ENCODE assay signal across 26 cellular contexts in the genomic region with DNA sequence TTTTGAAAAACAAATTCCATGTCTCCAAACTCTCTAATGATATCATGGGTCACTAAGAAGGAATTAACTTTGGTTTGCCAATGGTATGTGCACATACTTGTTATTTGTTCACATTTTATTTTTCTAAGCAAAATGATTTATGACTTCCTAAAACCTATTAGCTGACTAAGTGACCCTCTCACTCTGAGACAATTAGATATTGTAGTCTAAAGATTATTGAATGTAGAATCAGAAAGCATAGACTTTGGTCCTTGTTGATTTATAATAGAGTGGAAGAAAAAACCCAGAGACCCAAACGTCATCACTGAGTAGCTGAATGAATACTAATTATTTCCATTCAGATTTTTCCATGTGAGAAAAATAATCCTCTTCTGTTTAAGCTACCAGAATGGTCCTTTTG.
DNase-seq lines count a peak whose midpoint lies in the region; ATAC-seq, FAIRE-seq and TF ChIP-seq lines count a peak whose summit lies in the region.
"Had no signal": no experiment of that assay in that cellular context is flagged by ENCODE, and none has a peak within 500 bp of the region (broad histone marks: within the 10 kb centered on the region; RNA-seq: fewer than 3 reads in every experiment).

No MANE protein-coding gene starts in this region.

- H4K8ac ChIP-seq in IMR-90 (ENCODE audit: low read depth in 2 of 2, low read length in 2 of 2), result no peak overlapping the region

- no peak overlapping the region for H2AFZ ChIP-seq in IMR-90 (replicated peaks; ENCODE audit: low read length, poor library complexity)
- no peak overlapping the region for H2AFZ ChIP-seq in astrocyte (ENCODE audit: low read depth, low read length)

- H4K20me1 ChIP-seq in IMR-90 (ENCODE audit: insufficient read depth, low read length), result no peaks in the 10 kb centered on the region
- no peaks in the 10 kb centered on the region for H4K20me1 ChIP-seq in astrocyte (ENCODE audit: insufficient read depth, low read length)

- H3K14ac ChIP-seq in IMR-90 (replicated peaks; ENCODE audit: low read depth, low read length), result no peak overlapping the region

- H3K4me1 Mint-ChIP-seq in astrocyte (ENCODE audit: low read depth, unreplicated experiment) (no peaks in the 10 kb centered on the region), Caco-2 (ENCODE audit: low read depth, unreplicated experiment) (no peaks in the 10 kb centered on the region), CD14-positive monocyte (no peaks in the 10 kb centered on the region)
- H3K4me1 Mint-ChIP-seq in activated CD4-positive, alpha-beta memory T cell treated with anti-CD3 and anti-CD28 coated beads, Interleukin-2, amount 10 ng/mL, durations not matched to agents 7 days and 5 days, result no peaks in the 10 kb centered on the region
- H3K4me1 Mint-ChIP-seq: activated CD4-positive, alpha-beta T cell treated with anti-CD3 and anti-CD28 coated beads for 36 hours; activated CD8-positive, alpha-beta memory T cell treated with anti-CD3 and anti-CD28 coated beads, Interleukin-2, amount 10 ng/mL, durations not matched to agents 7 days and 5 days; H9; naive thymus-derived CD4-positive, alpha-beta T cell had no signal

- BruUV-seq in IMR-90 (replicated peaks; lab: Mats Ljungman, UMichigan) (no TSS peak), Caco-2 (replicated peaks; lab: Mats Ljungman, UMichigan) (no TSS peak)

- H3K27me3 Mint-ChIP-seq in astrocyte (ENCODE audit: low read depth, unreplicated experiment), result no peaks in the 10 kb centered on the region
- H3K27me3 Mint-ChIP-seq in Caco-2 (ENCODE audit: insufficient read depth, unreplicated experiment), result peaks cover 3% of the 10 kb centered on the region
- H3K27me3 Mint-ChIP-seq in CD14-positive monocyte (ENCODE audit: low read depth in 3 of 3), result no peaks in the 10 kb centered on the region
- no peaks in the 10 kb centered on the region for H3K27me3 Mint-ChIP-seq in activated CD4-positive, alpha-beta memory T cell treated with anti-CD3 and anti-CD28 coated beads, Interleukin-2, amount 10 ng/mL, durations not matched to agents 7 days and 5 days
- H3K27me3 Mint-ChIP-seq: activated CD4-positive, alpha-beta T cell treated with anti-CD3 and anti-CD28 coated beads for 36 hours; activated CD8-positive, alpha-beta memory T cell treated with anti-CD3 and anti-CD28 coated beads, Interleukin-2, amount 10 ng/mL, durations not matched to agents 7 days and 5 days; memory B cell; naive thymus-derived CD4-positive, alpha-beta T cell; stimulated activated naive B cell treated with anti-CD40 and anti-IgM and Interleukin-4, amounts not matched to agents 10 μg/mL and 1 μg/mL and 100 μg/mL, for 72 hours had no signal

- H3K9me1 ChIP-seq in IMR-90 (ENCODE audit: insufficient read depth, low read length), result no peaks in the 10 kb centered on the region

- H3K79me1 ChIP-seq in IMR-90 (ENCODE audit: low read depth in 1 of 2, low read length in 2 of 2), result no peaks in the 10 kb centered on the region

- no peak overlapping the region for H2BK5ac ChIP-seq in IMR-90 (ENCODE audit: low read depth, low read length, poor library complexity, severe bottlenecking)

- POLR2A ChIA-PET in IMR-90 (lab: Charles Lee; ENCODE audit: unreplicated experiment), result no interaction called here
- POLR2A ChIA-PET in Caco-2 (lab: Charles Lee), result no interaction called here
- POLR2A ChIA-PET in activated CD4-positive, alpha-beta memory T cell treated with anti-CD3 and anti-CD28 coated beads, Interleukin-2, amount 10 ng/mL, durations not matched to agents 7 days and 5 days (lab: Charles Lee), result no interaction called here

- H3K9me3 Mint-ChIP-seq in astrocyte (ENCODE audit: unreplicated experiment) (no peaks in the 10 kb centered on the region), Caco-2 (ENCODE audit: unreplicated experiment) (no peaks in the 10 kb centered on the region), CD14-positive monocyte (no peaks in the 10 kb centered on the region)
- H3K9me3 Mint-ChIP-seq in activated CD4-positive, alpha-beta memory T cell treated with anti-CD3 and anti-CD28 coated beads, Interleukin-2, amount 10 ng/mL, durations not matched to agents 7 days and 5 days, result no peaks in the 10 kb centered on the region
- H3K9me3 Mint-ChIP-seq: H9 had no signal

- no peak for FAIRE-seq in astrocyte (lab: Jason Lieb, UNC)
- FAIRE-seq: G401.6, GM12878 had no signal

- H3K4ac ChIP-seq in IMR-90 (ENCODE audit: low read depth, low read length), result no peak overlapping the region

- H3K79me2 ChIP-seq in astrocyte (ENCODE audit: insufficient read depth, low read length), result no peaks in the 10 kb centered on the region

- CTCF ChIA-PET in IMR-90 (lab: Yijun Ruan, JAX) (no interaction called here), Caco-2 (lab: Charles Lee) (no interaction called here)
- CTCF ChIA-PET in activated CD4-positive, alpha-beta memory T cell treated with anti-CD3 and anti-CD28 coated beads, Interleukin-2, amount 10 ng/mL, durations not matched to agents 7 days and 5 days (lab: Charles Lee), result no interaction called here

- H3K4me3 Mint-ChIP-seq in astrocyte (ENCODE audit: unreplicated experiment) (no peak overlapping the region), Caco-2 (ENCODE audit: unreplicated experiment) (no peak overlapping the region), CD14-positive monocyte (no peak overlapping the region)
- H3K4me3 Mint-ChIP-seq in activated CD4-positive, alpha-beta memory T cell treated with anti-CD3 and anti-CD28 coated beads, Interleukin-2, amount 10 ng/mL, durations not matched to agents 7 days and 5 days, result no peak overlapping the region
- H3K4me3 Mint-ChIP-seq: activated CD4-positive, alpha-beta T cell treated with anti-CD3 and anti-CD28 coated beads for 36 hours; activated CD8-positive, alpha-beta memory T cell treated with anti-CD3 and anti-CD28 coated beads, Interleukin-2, amount 10 ng/mL, durations not matched to agents 7 days and 5 days; H9; naive thymus-derived CD4-positive, alpha-beta T cell had no signal

- H3K4me3 ChIP-seq in IMR-90 (ENCODE audit: insufficient read depth, low read depth, low read length) (no peak overlapping the region), astrocyte (ENCODE audit: insufficient read depth, low read depth, low read length) (no peak overlapping the region), Caco-2 (ENCODE audit: low read depth, low read length) (no peak overlapping the region)
- H3K4me3 ChIP-seq: adrenal gland, esophagus muscularis mucosa, GM12878, right lobe of liver, SJCRH30, thyroid gland had no signal

- no peaks in the 10 kb centered on the region for H3K27me3 ChIP-seq in IMR-90 (ENCODE audit: control insufficient read depth, insufficient read depth, low read length)
- no peaks in the 10 kb centered on the region for H3K27me3 ChIP-seq in astrocyte (ENCODE audit: insufficient read depth, low read length)
- H3K27me3 ChIP-seq in Caco-2 (replicated peaks; ENCODE audit: control insufficient read depth, insufficient read depth, low read length), result no peaks in the 10 kb centered on the region
- H3K27me3 ChIP-seq: adrenal gland, esophagus muscularis mucosa, right lobe of liver, thyroid gland had no signal

- no peak overlapping the region for H2BK20ac ChIP-seq in IMR-90 (ENCODE audit: low read depth, low read length)

- H3K9ac ChIP-seq in IMR-90 (ENCODE audit: low read depth, low read length) (no peak overlapping the region), astrocyte (ENCODE audit: low read length) (no peak overlapping the region)

- no CpG with 5 or more reads among the region's 1 CpG for whole genome bisulfite sequencing in IMR-90 (ENCODE audit: extremely low coverage in 2 of 2, insufficient read length in 1 of 2), 2 experiments

- no peak overlapping the region for H2BK120ac ChIP-seq in IMR-90 (ENCODE audit: low read depth, low read length)

- ATAC-seq in IMR-90 (ENCODE audit: low read depth), result no peak
- ATAC-seq: activated CD4-positive, alpha-beta T cell treated with anti-CD3 and anti-CD28 coated beads for 36 hours; activated CD8-positive, alpha-beta memory T cell treated with anti-CD3 and anti-CD28 coated beads, Interleukin-2, amount 10 ng/mL, durations not matched to agents 7 days and 5 days; naive thymus-derived CD4-positive, alpha-beta T cell; right lobe of liver had no signal

- H4K91ac ChIP-seq in IMR-90 (ENCODE audit: insufficient read depth, low read depth, low read length), result no peak overlapping the region

- no peak overlapping the region for H3K4me2 ChIP-seq in IMR-90 (ENCODE audit: low read depth, low read length)
- H3K4me2 ChIP-seq in astrocyte (ENCODE audit: low read length), result no peak overlapping the region

- no peaks in the 10 kb centered on the region for H3K36me3 Mint-ChIP-seq in astrocyte (ENCODE audit: low read depth, unreplicated experiment)
- no peaks in the 10 kb centered on the region for H3K36me3 Mint-ChIP-seq in Caco-2 (ENCODE audit: insufficient read depth, unreplicated experiment)
- H3K36me3 Mint-ChIP-seq in CD14-positive monocyte, result no peaks in the 10 kb centered on the region
- H3K36me3 Mint-ChIP-seq in activated CD4-positive, alpha-beta memory T cell treated with anti-CD3 and anti-CD28 coated beads, Interleukin-2, amount 10 ng/mL, durations not matched to agents 7 days and 5 days (ENCODE audit: low read depth), result no peaks in the 10 kb centered on the region
- H3K36me3 Mint-ChIP-seq: activated CD8-positive, alpha-beta memory T cell treated with anti-CD3 and anti-CD28 coated beads, Interleukin-2, amount 10 ng/mL, durations not matched to agents 7 days and 5 days; memory B cell; naive thymus-derived CD4-positive, alpha-beta T cell had no signal

- dilution Hi-C loops in IMR-90 (cut with HindIII; ENCODE audit: low sequenced_read_pairs, unreplicated experiment), result no loop called here

- H2BK15ac ChIP-seq in IMR-90 (ENCODE audit: low read depth, low read length), result no peak overlapping the region

- TF ChIP-seq CTCF in IMR-90 (conservative IDR thresholded peaks at IDR 0.05; ENCODE audit: low read depth, low read length) (no peak), astrocyte (IDR thresholded peaks at IDR 0.05; ENCODE audit: insufficient read depth, low read depth, low read length) (no peak), Caco-2 (IDR thresholded peaks at IDR 0.05; ENCODE audit: insufficient read depth in 1 of 2, low read depth in 1 of 2, low read length in 1 of 2, severe bottlenecking in 1 of 2, unreplicated experiment in 1 of 2) (no peak), CD14-positive monocyte (IDR thresholded peaks at IDR 0.05) (no peak)

- in situ Hi-C loops in IMR-90 (cut with MboI; ENCODE audit: low sequenced_read_pairs), result no loop called here

- TF ChIP-seq RAD21 in IMR-90 (IDR thresholded peaks at IDR 0.05; ENCODE audit: low read length), result no peak

- H3K27ac Mint-ChIP-seq in astrocyte (ENCODE audit: unreplicated experiment) (no peak overlapping the region), Caco-2 (ENCODE audit: unreplicated experiment) (no peak overlapping the region), CD14-positive monocyte (no peak overlapping the region)
- no peak overlapping the region for H3K27ac Mint-ChIP-seq in activated CD4-positive, alpha-beta memory T cell treated with anti-CD3 and anti-CD28 coated beads, Interleukin-2, amount 10 ng/mL, durations not matched to agents 7 days and 5 days
- H3K27ac Mint-ChIP-seq: activated CD4-positive, alpha-beta T cell treated with anti-CD3 and anti-CD28 coated beads for 36 hours; activated CD8-positive, alpha-beta memory T cell treated with anti-CD3 and anti-CD28 coated beads, Interleukin-2, amount 10 ng/mL, durations not matched to agents 7 days and 5 days; H9; naive thymus-derived CD4-positive, alpha-beta T cell had no signal

- H3K56ac ChIP-seq in IMR-90 (ENCODE audit: extremely low read depth, insufficient read depth, low read length), result no peak overlapping the region

- no peak overlapping the region for H3K18ac ChIP-seq in IMR-90 (ENCODE audit: low read depth, low read length)

- DNase-seq in AG20443 (ENCODE audit: low spot score), result peak; percentile 39
- peak; percentile 30 for DNase-seq in IMR-90
- peak; percentile 78 for DNase-seq in astrocyte (ENCODE audit: low read depth)
- peak; percentile 96 for DNase-seq in foreskin melanocyte
- DNase-seq in head of caudate nucleus, result no peak
- no peak for DNase-seq in Caco-2
- no peak for DNase-seq in CD14-positive monocyte (ENCODE audit: low spot score)
- DNase-seq in activated CD4-positive, alpha-beta memory T cell treated with anti-CD3 and anti-CD28 coated beads, Interleukin-2, amount 10 ng/mL, durations not matched to agents 7 days and 5 days, result no peak
- DNase-seq: activated CD4-positive, alpha-beta T cell treated with anti-CD3 and anti-CD28 coated beads for 36 hours; activated CD8-positive, alpha-beta memory T cell treated with anti-CD3 and anti-CD28 coated beads, Interleukin-2, amount 10 ng/mL, durations not matched to agents 7 days and 5 days; activated effector memory CD4-positive, alpha-beta T cell treated with Interleukin-2 at 50 U/mL for 16 hours; adrenal gland; central memory CD4-positive, alpha-beta T cell; H9; hippocampal formation; naive thymus-derived CD4-positive, alpha-beta T cell; NCI-H1436; NCI-H526 treated with DMSO at 0.1 percent for 48 hours; right lobe of liver; SJCRH30; stimulated activated naive B cell treated with anti-CD40 and anti-IgM and Interleukin-4, amounts not matched to agents 10 μg/mL and 1 μg/mL and 100 μg/mL, for 72 hours; thyroid gland had no signal

- H3K27ac ChIP-seq in IMR-90 (ENCODE audit: insufficient read depth, low read length), result no peak overlapping the region
- H3K27ac ChIP-seq in astrocyte (ENCODE audit: low read depth, low read length), result no peak overlapping the region
- H3K27ac ChIP-seq: adrenal gland, esophagus muscularis mucosa, right lobe of liver, SJCRH30, thyroid gland had no signal

- no peak overlapping the region for H4K5ac ChIP-seq in IMR-90 (ENCODE audit: low read depth, low read length)

- no peak overlapping the region for H3K23ac ChIP-seq in IMR-90 (ENCODE audit: low read depth, low read length)

- H3K4me1 ChIP-seq in IMR-90 (ENCODE audit: control insufficient read depth, insufficient read depth, low read length), result no peaks in the 10 kb centered on the region
- H3K4me1 ChIP-seq in astrocyte (ENCODE audit: insufficient read depth, low read length), result no peaks in the 10 kb centered on the region
- H3K4me1 ChIP-seq in Caco-2, result no peaks in the 10 kb centered on the region
- H3K4me1 ChIP-seq: adrenal gland, esophagus muscularis mucosa, right lobe of liver, SJCRH30, thyroid gland had no signal

- H3K9me3 ChIP-seq in IMR-90 (ENCODE audit: control insufficient read depth, insufficient read depth, low read length) (no peaks in the 10 kb centered on the region), astrocyte (ENCODE audit: insufficient read depth, low read depth, low read length) (no peaks in the 10 kb centered on the region), Caco-2 (no peaks in the 10 kb centered on the region)
- H3K9me3 ChIP-seq: adrenal gland, esophagus muscularis mucosa, right lobe of liver, SJCRH30, thyroid gland had no signal

- no peak for TF ChIP-seq POLR2A in IMR-90 (IDR thresholded peaks at IDR 0.05; ENCODE audit: low read depth, low read length)

- no peak overlapping the region for H2AK5ac ChIP-seq in IMR-90 (ENCODE audit: low read depth, low read length)

- no peak overlapping the region for H2AK9ac ChIP-seq in IMR-90 (replicated peaks; ENCODE audit: low read depth, low read length, poor library complexity)

- intact Hi-C loops in IMR-90 (cut with micrococcal nuclease) (no loop called here), head of caudate nucleus (cut with DNase I) (no loop called here), Caco-2 (cut with micrococcal nuclease; ENCODE audit: unreplicated experiment) (no loop called here), CD14-positive monocyte (cut with micrococcal nuclease) (no loop called here)

- H3K36me3 ChIP-seq in IMR-90 (ENCODE audit: control insufficient read depth, insufficient read depth, low read length), result no peaks in the 10 kb centered on the region
- H3K36me3 ChIP-seq in astrocyte (ENCODE audit: insufficient read depth, low read length), result no peaks in the 10 kb centered on the region
- no peaks in the 10 kb centered on the region for H3K36me3 ChIP-seq in Caco-2 (ENCODE audit: control insufficient read depth, insufficient read depth, low read length)
- H3K36me3 ChIP-seq: adrenal gland, esophagus muscularis mucosa, right lobe of liver, SJCRH30, thyroid gland had no signal

Comparison
In these comparisons a context has a peak if more than half of its experiments do, and no peak if none do; other contexts are left out.
1. DNase-seq: peak in AG20443 (single experiment), IMR-90 (single experiment), astrocyte (single experiment) and foreskin melanocyte (single experiment); none in head of caudate nucleus (0 of 42), Caco-2 (0 of 2), CD14-positive monocyte (single experiment) and activated CD4-positive, alpha-beta memory T cell treated with anti-CD3 and anti-CD28 coated beads, Interleukin-2, amount 10 ng/mL, durations not matched to agents 7 days and 5 days (single experiment).